17 cellular contexts compared by ENCODE assay signal in genomic region chr9:82606071-82606470, GRCh38.
"Had no signal": no experiment of that assay in that cellular context is flagged by ENCODE, and none has a peak within 500 bp of the region (broad histone marks: within the 10 kb centered on the region; RNA-seq: fewer than 3 reads in every experiment).

No MANE protein-coding gene starts in this region.

- H3K4me2 ChIP-seq: neural progenitor cell had no signal

- H3K27ac ChIP-seq: coronary artery, esophagus muscularis mucosa, gastrocnemius medialis, lower lobe of right lung, neural progenitor cell, spleen, upper lobe of left lung had no signal

- ATAC-seq: activated T-cell treated with anti-CD3 and anti-CD28 coated beads, Interleukin-2, amount 50 U/mL, for 4 hours; T-helper 17 cell had no signal

- H3K27me3 ChIP-seq: esophagus muscularis mucosa, gastrocnemius medialis, neural progenitor cell, spleen, upper lobe of left lung had no signal

- H2AFZ ChIP-seq: neural progenitor cell had no signal

- H3K36me3 ChIP-seq: esophagus muscularis mucosa, gastrocnemius medialis, lower lobe of right lung, neural progenitor cell, spleen, upper lobe of left lung had no signal

- H3K4me3 ChIP-seq: coronary artery, esophagus muscularis mucosa, gastrocnemius medialis, lower lobe of right lung, neural progenitor cell, spleen, upper lobe of left lung had no signal

- FAIRE-seq: bronchial epithelial cell had no signal

- H3K9ac ChIP-seq: neural progenitor cell had no signal

- DNase-seq: activated CD4-positive, alpha-beta T cell treated with anti-CD3 and anti-CD28 coated beads for 4 hours; activated CD4-positive, CD25-positive, alpha-beta regulatory T cell; activated CD8-positive, alpha-beta memory T cell treated with anti-CD3 and anti-CD28 coated beads, Interleukin-2, amount 50 U/mL, for 48 hours; activated naive CD4-positive, alpha-beta T cell; activated T-cell treated with anti-CD3 and anti-CD28 coated beads, Interleukin-2, amount 50 U/mL, for 4 hours; cerebellar nuclear complex; lower lobe of right lung; spleen; stimulated activated CD4-positive, alpha-beta T cell treated with anti-CD3 and anti-CD28 coated beads, Interleukin-4, amount 100 ng/mL, for 1 hour; stimulated activated naive CD4-positive, alpha-beta T cell treated with Interleukin-2 at 50 U/mL for 16 hours; T-helper 17 cell had no signal

- H3K4me1 ChIP-seq: spleen had no signal

- H3K9me3 ChIP-seq: esophagus muscularis mucosa, gastrocnemius medialis, lower lobe of right lung, spleen, upper lobe of left lung had no signal
